ENCODE assay signal across 14 cellular contexts in genomic region chr1:111199329-111199728, GRCh38. TPM values are rescaled to one million over a fixed set of nuclear protein-coding genes. Genes with fewer than 3 reads are reported as not detected.
A peak's percentile ranks its signal among the peaks of the same experiment; 100 is the strongest.
DNase-seq lines count a peak whose midpoint lies in the region; ATAC-seq, FAIRE-seq and TF ChIP-seq lines count a peak whose summit lies in the region.
"Had no signal": no experiment of that assay in that cellular context is flagged by ENCODE, and none has a peak within 500 bp of the region (broad histone marks: within the 10 kb centered on the region; RNA-seq: fewer than 3 reads in every experiment).

No MANE protein-coding gene starts in this region.

- intact Hi-C loops in HepG2 (cut with micrococcal nuclease; ENCODE audit: unreplicated experiment): no loop called here
- intact Hi-C loops in activated T-helper 1 cell treated with anti-CD3 and anti-CD28 coated beads, Interleukin-12 subunit alpha, Interleukin-12 subunit beta, Interleukin-2, Interleukin-4 antibody, amounts not matched to agents 30 ng/mL and 10 ng/mL and 1 ng/mL, durations not matched to agents 14 hours and 24 hours and 36 hours (cut with micrococcal nuclease): loop anchor here (1.0 to 2.0 kb wide), 4 partner anchors 11 to 200 kb away; no protein-coding TSS in a partner anchor

- no peaks in the 10 kb centered on the region for H3K27me3 Mint-ChIP-seq in activated T-helper 1 cell treated with anti-CD3 and anti-CD28 coated beads, Interleukin-12 subunit alpha, Interleukin-12 subunit beta, Interleukin-2, Interleukin-4 antibody, amounts not matched to agents 30 ng/mL and 10 ng/mL and 1 ng/mL, durations not matched to agents 14 hours and 24 hours and 36 hours (ENCODE audit: insufficient read depth)

- no TSS peak for BruUV-seq in HepG2 (replicated peaks; lab: Mats Ljungman, UMichigan)

- 82% methylated on average over 3 of the region's 3 CpGs for WGBS in liver
- WGBS in HepG2 (ENCODE audit: low lambda C conversion rate): 72% methylated on average over 3 of the region's 3 CpGs
- WGBS in urinary bladder: 80% methylated on average over 3 of the region's 3 CpGs

- no peaks in the 10 kb centered on the region for H4K20me1 ChIP-seq in HepG2 (ENCODE audit: insufficient read depth, low read length)

- H3K27ac ChIP-seq in liver (ENCODE audit: low read depth in 1 of 2, low read length in 2 of 2) (peak overlapping the region; percentile 55 to 80), HepG2 (ENCODE audit: extremely low read length, insufficient read depth, low read length) (no peak overlapping the region), mucosa of rectum (ENCODE audit: low read depth in 2 of 2, low read length in 2 of 2) (peak overlapping the region; percentile 71 to 97), urinary bladder (ENCODE audit: low read depth) (peak overlapping the region; percentile 65)

- in situ Hi-C loops in HepG2 (cut with HindIII; ENCODE audit: extremely low pct_ligation_motif_present, low pct_unique_long_range_greater_than_20kb): no loop called here

- peaks cover 56% of the 10 kb centered on the region for H3K36me3 Mint-ChIP-seq in activated T-helper 1 cell treated with anti-CD3 and anti-CD28 coated beads, Interleukin-12 subunit alpha, Interleukin-12 subunit beta, Interleukin-2, Interleukin-4 antibody, amounts not matched to agents 30 ng/mL and 10 ng/mL and 1 ng/mL, durations not matched to agents 14 hours and 24 hours and 36 hours (ENCODE audit: low read depth)

- no peak for ATAC-seq in HepG2

- peak overlapping the region in 1 of 2 donors; percentile 41 for H3K9ac ChIP-seq in liver (ENCODE audit: low read depth in 1 of 2, low read length in 2 of 2)
- H3K9ac ChIP-seq in HepG2 (ENCODE audit: insufficient read depth, low read depth, low read length): no peak overlapping the region
- H3K9ac ChIP-seq in mucosa of rectum (ENCODE audit: low read depth in 1 of 2, low read length in 2 of 2): peak overlapping the region in 1 of 2 donors; percentile 74

- TF ChIP-seq POLR2A in HepG2 (IDR thresholded peaks at IDR 0.05; ENCODE audit: insufficient read depth in 1 of 2, low read depth in 2 of 2, low read length in 2 of 2): no peak

- H3K27me3 ChIP-seq in liver (ENCODE audit: control insufficient read depth in 4 of 4, insufficient read depth in 4 of 4, low read length in 3 of 4): no peaks in the 10 kb centered on the region
- no peaks in the 10 kb centered on the region for H3K27me3 ChIP-seq in HepG2 (ENCODE audit: control insufficient read depth in 1 of 2, insufficient read depth in 2 of 2, low read length in 2 of 2)
- H3K27me3 ChIP-seq in mucosa of rectum (ENCODE audit: control insufficient read depth in 2 of 2, insufficient read depth in 2 of 2, low read length in 2 of 2): no peaks in the 10 kb centered on the region

- no peak for FAIRE-seq in HepG2 (lab: Jason Lieb, UNC)
- FAIRE-seq: bronchial epithelial cell had no signal

- H3K4me3 ChIP-seq in liver (ENCODE audit: low read depth in 1 of 3, low read length in 3 of 3): peak overlapping the region in 2 of 3 donors; percentile 7 to 19
- no peak overlapping the region for H3K4me3 ChIP-seq in HepG2 (replicated peaks in 1 of 3; ENCODE audit: insufficient read depth in 1 of 3, low read depth in 2 of 3, low read length in 3 of 3)
- H3K4me3 ChIP-seq in mucosa of rectum (ENCODE audit: low read length in 2 of 2): peak overlapping the region in 1 of 2 donors; percentile 65
- H3K4me3 ChIP-seq in urinary bladder (ENCODE audit: low read depth, low read length): peak overlapping the region; percentile 31

- peak overlapping the region; percentile 99 for H3K27ac Mint-ChIP-seq in activated T-helper 1 cell treated with anti-CD3 and anti-CD28 coated beads, Interleukin-12 subunit alpha, Interleukin-12 subunit beta, Interleukin-2, Interleukin-4 antibody, amounts not matched to agents 30 ng/mL and 10 ng/mL and 1 ng/mL, durations not matched to agents 14 hours and 24 hours and 36 hours
- H3K27ac Mint-ChIP-seq: nephron progenitor cell had no signal

- peaks cover 0 to 17% (median 1%) of the 10 kb centered on the region in 4 donors for H3K36me3 ChIP-seq in liver (ENCODE audit: control insufficient read depth in 4 of 4, insufficient read depth in 3 of 4, low read depth in 1 of 4, low read length in 3 of 4)
- H3K36me3 ChIP-seq in HepG2 (replicated peaks in 1 of 2; ENCODE audit: control insufficient read depth in 1 of 2, insufficient read depth in 2 of 2, low read length in 2 of 2): no peaks in the 10 kb centered on the region
- H3K36me3 ChIP-seq in mucosa of rectum (ENCODE audit: control insufficient read depth in 2 of 2, insufficient read depth in 2 of 2, low read length in 2 of 2): peaks cover 36 to 51% of the 10 kb centered on the region in 2 donors
- H3K36me3 ChIP-seq in urinary bladder (ENCODE audit: insufficient read depth): no peaks in the 10 kb centered on the region

- peak overlapping the region; percentile 100 for H3K4me3 Mint-ChIP-seq in activated T-helper 1 cell treated with anti-CD3 and anti-CD28 coated beads, Interleukin-12 subunit alpha, Interleukin-12 subunit beta, Interleukin-2, Interleukin-4 antibody, amounts not matched to agents 30 ng/mL and 10 ng/mL and 1 ng/mL, durations not matched to agents 14 hours and 24 hours and 36 hours
- H3K4me3 Mint-ChIP-seq: nephron progenitor cell had no signal

- no peak for DNase-seq in HepG2 (ENCODE audit: low spot score)
- no peak for DNase-seq in activated T-helper 1 cell treated with anti-CD3 and anti-CD28 coated beads, Interleukin-12 subunit alpha, Interleukin-12 subunit beta, Interleukin-2, Interleukin-4 antibody, amounts not matched to agents 30 ng/mL and 10 ng/mL and 1 ng/mL, durations not matched to agents 14 hours and 24 hours and 36 hours (ENCODE audit: low spot score)
- no peak for DNase-seq in T1000 (lab: John Stamatoyannopoulos, UW)
- no peak for DNase-seq in AG08395 (ENCODE audit: low spot score)
- DNase-seq in GM03348 (ENCODE audit: low spot score): no peak
- DNase-seq: NCI-H526; nephron progenitor cell; SHP77; stimulated activated CD4-positive, alpha-beta T cell treated with anti-CD3 and anti-CD28 coated beads, Interleukin-1b, Interleukin-23, amount 100 ng/mL, for 48 hours; stimulated activated naive CD4-positive, alpha-beta T cell treated with Interleukin-2 at 50 U/mL for 16 hours had no signal

- no peak overlapping the region for H3K4me2 ChIP-seq in HepG2 (ENCODE audit: low read depth, low read length)

- no peaks in the 10 kb centered on the region for H3K79me2 ChIP-seq in HepG2 (ENCODE audit: insufficient read depth, low read length)

- H3K4me1 Mint-ChIP-seq in activated T-helper 1 cell treated with anti-CD3 and anti-CD28 coated beads, Interleukin-12 subunit alpha, Interleukin-12 subunit beta, Interleukin-2, Interleukin-4 antibody, amounts not matched to agents 30 ng/mL and 10 ng/mL and 1 ng/mL, durations not matched to agents 14 hours and 24 hours and 36 hours (ENCODE audit: low read depth): peaks cover 71% of the 10 kb centered on the region

- TF ChIP-seq RAD21 in liver (IDR thresholded peaks at IDR 0.05) (no peak), HepG2 (CRISPR knock-in tag; IDR thresholded peaks at IDR 0.05) (no peak)

- TF ChIP-seq CTCF in liver (IDR thresholded peaks at IDR 0.05; ENCODE audit: low read depth, low read length, missing input control) (no peak), HepG2 (CRISPR knock-in tag; IDR thresholded peaks at IDR 0.05) (no peak)

- CTCF ChIA-PET in HepG2 (lab: Yijun Ruan, JAX; ENCODE audit: low intra/inter-chr PET ratio, low total read pairs): no interaction called here

- no peak for TF ChIP-seq EP300 in HepG2 (IDR thresholded peaks at IDR 0.05; ENCODE audit: low read depth in 2 of 2, low read length in 2 of 2)
- TF ChIP-seq EP300 in HepG2 (CRISPR knock-in tag; IDR thresholded peaks at IDR 0.05; ENCODE audit: borderline replicate concordance): no peak

- peaks cover 12 to 80% (median 66%) of the 10 kb centered on the region in 4 donors for H3K4me1 ChIP-seq in liver (ENCODE audit: control insufficient read depth in 4 of 4, insufficient read depth in 4 of 4, low read length in 3 of 4)
- peaks cover 92% of the 10 kb centered on the region for H3K4me1 ChIP-seq in HepG2 (ENCODE audit: insufficient read depth, low read length)
- H3K4me1 ChIP-seq in mucosa of rectum (ENCODE audit: control insufficient read depth in 2 of 2, insufficient read depth in 2 of 2, low read length in 2 of 2): peaks cover 44 to 49% of the 10 kb centered on the region in 2 donors
- no peaks in the 10 kb centered on the region for H3K4me1 ChIP-seq in urinary bladder (ENCODE audit: insufficient read depth)

- H3K9me3 Mint-ChIP-seq in activated T-helper 1 cell treated with anti-CD3 and anti-CD28 coated beads, Interleukin-12 subunit alpha, Interleukin-12 subunit beta, Interleukin-2, Interleukin-4 antibody, amounts not matched to agents 30 ng/mL and 10 ng/mL and 1 ng/mL, durations not matched to agents 14 hours and 24 hours and 36 hours: no peaks in the 10 kb centered on the region
- H3K9me3 Mint-ChIP-seq: nephron progenitor cell had no signal

- POLR2A ChIA-PET in HepG2 (lab: Yijun Ruan, JAX): no interaction called here

- H2AFZ ChIP-seq in HepG2 (ENCODE audit: low read length): no peak overlapping the region

- H3K9me3 ChIP-seq in liver (ENCODE audit: control insufficient read depth in 4 of 4, low read length in 3 of 4): no peaks in the 10 kb centered on the region
- no peaks in the 10 kb centered on the region for H3K9me3 ChIP-seq in HepG2 (ENCODE audit: low read length)
- H3K9me3 ChIP-seq in mucosa of rectum (ENCODE audit: control insufficient read depth in 2 of 2, low read length in 2 of 2): no peaks in the 10 kb centered on the region

RNA-seq across cellular contexts. Expression of gene DENND2D, which starts 1.1 kb away (rescaled TPM):
- total RNA-seq in liver (10 to 100 TPM; 14.9 to 20.7 TPM), HepG2 (2016; rRNA removed; fragmentation: Illumina TruSeq; extraction: Trizol) (0.04 TPM in 1 of 2 replicates, not detected in the other), urinary bladder (23.9 TPM)
- polyA plus RNA-seq in liver (10 to 100 TPM in 1 of 2 donors, 1 to 10 TPM in 1; 8.8 to 10.7 TPM), HepG2 (2011; rRNA removed) (not detected in 2 replicates), urinary bladder (14.4 TPM)
- not detected in 2 replicates for total RNA-seq in HepG2 (2016; cell fraction: cytosol; rRNA removed; fragmentation: Illumina TruSeq; extraction: Trizol; ENCODE audit: low read depth)
- not detected in 2 replicates for total RNA-seq in HepG2 (2016; cell fraction: insoluble cytoplasmic fraction; rRNA removed; fragmentation: Illumina TruSeq; extraction: Trizol)
- total RNA-seq in HepG2 (2016; cell fraction: membrane; rRNA removed; fragmentation: Illumina TruSeq; extraction: Trizol): not detected in 2 replicates
- not detected in 2 replicates for total RNA-seq in HepG2 (2016; cell fraction: nucleus; rRNA removed; fragmentation: Illumina TruSeq; extraction: Trizol)
- 0.01 TPM in 1 of 2 replicates, not detected in the other for polyA plus RNA-seq in HepG2 (2011; cell fraction: cytosol; rRNA removed)
- 0.36 TPM in 1 of 2 replicates, not detected in the other for polyA plus RNA-seq in HepG2 (2011; cell fraction: nucleus; rRNA removed)
- 0.07 TPM in 1 of 2 replicates, not detected in the other for polyA plus RNA-seq in HepG2 (2012)
- not detected in 2 replicates for polyA plus RNA-seq in HepG2 (2016; cell fraction: cytosol; fragmentation: Illumina TruSeq; extraction: Trizol; ENCODE audit: low read depth)
- not detected in 2 replicates for polyA plus RNA-seq in HepG2 (2016; cell fraction: insoluble cytoplasmic fraction; fragmentation: Illumina TruSeq; extraction: Trizol; ENCODE audit: low read depth)
- polyA plus RNA-seq in HepG2 (2016; cell fraction: membrane; fragmentation: Illumina TruSeq; extraction: Trizol; ENCODE audit: low read depth): not detected in 2 replicates
- polyA plus RNA-seq in HepG2 (2016; cell fraction: nucleus; fragmentation: Illumina TruSeq; extraction: Trizol; ENCODE audit: insufficient read depth, low read depth): not detected in 2 replicates
- 12.7 TPM in 1 of 2 replicates, not detected in the other for polyA minus RNA-seq in HepG2 (2011; rRNA and poly(A)+ RNA removed; ENCODE audit: low replicate concordance)
- polyA minus RNA-seq in HepG2 (2011; cell fraction: cytosol; rRNA and poly(A)+ RNA removed): not detected in 2 replicates
- 0.50 TPM in 1 of 2 replicates, not detected in the other for polyA minus RNA-seq in HepG2 (2011; cell fraction: nucleus; rRNA and poly(A)+ RNA removed)
- 205 and 206 TPM in 2 replicates for total RNA-seq in activated T-helper 1 cell treated with anti-CD3 and anti-CD28 coated beads, Interleukin-12 subunit alpha, Interleukin-12 subunit beta, Interleukin-2, Interleukin-4 antibody, amounts not matched to agents 30 ng/mL and 10 ng/mL and 1 ng/mL, durations not matched to agents 14 hours and 24 hours and 36 hours

RNA-seq across cellular contexts. Expression of gene CHI3L2, which starts 28.2 kb away (rescaled TPM):
- total RNA-seq in liver (under 1 TPM; 0.23 to 0.25 TPM), HepG2 (2016; rRNA removed; fragmentation: Illumina TruSeq; extraction: Trizol) (1.7 and 1.9 TPM in 2 replicates), urinary bladder (0.26 TPM)
- polyA plus RNA-seq in liver (under 1 TPM; 0.07 to 0.32 TPM), HepG2 (2011; rRNA removed) (0.46 and 0.65 TPM in 2 replicates), urinary bladder (4.9 TPM)
- 1.5 and 2.1 TPM in 2 replicates for total RNA-seq in HepG2 (2016; cell fraction: cytosol; rRNA removed; fragmentation: Illumina TruSeq; extraction: Trizol; ENCODE audit: low read depth)
- 1.5 and 1.6 TPM in 2 replicates for total RNA-seq in HepG2 (2016; cell fraction: insoluble cytoplasmic fraction; rRNA removed; fragmentation: Illumina TruSeq; extraction: Trizol)
- 1.7 and 2.0 TPM in 2 replicates for total RNA-seq in HepG2 (2016; cell fraction: membrane; rRNA removed; fragmentation: Illumina TruSeq; extraction: Trizol)
- 0.90 and 1.4 TPM in 2 replicates for total RNA-seq in HepG2 (2016; cell fraction: nucleus; rRNA removed; fragmentation: Illumina TruSeq; extraction: Trizol)
- 0.44 and 0.51 TPM in 2 replicates for polyA plus RNA-seq in HepG2 (2011; cell fraction: cytosol; rRNA removed)
- polyA plus RNA-seq in HepG2 (2011; cell fraction: nucleus; rRNA removed): 0.13 and 0.55 TPM in 2 replicates
- 0.35 and 0.46 TPM in 2 replicates for polyA plus RNA-seq in HepG2 (2012)
- 0.80 and 1.0 TPM in 2 replicates for polyA plus RNA-seq in HepG2 (2016; cell fraction: cytosol; fragmentation: Illumina TruSeq; extraction: Trizol; ENCODE audit: low read depth)
- 1.2 and 1.8 TPM in 2 replicates for polyA plus RNA-seq in HepG2 (2016; cell fraction: insoluble cytoplasmic fraction; fragmentation: Illumina TruSeq; extraction: Trizol; ENCODE audit: low read depth)
- polyA plus RNA-seq in HepG2 (2016; cell fraction: membrane; fragmentation: Illumina TruSeq; extraction: Trizol; ENCODE audit: low read depth): 1.1 and 1.5 TPM in 2 replicates
- 2.6 and 3.9 TPM in 2 replicates for polyA plus RNA-seq in HepG2 (2016; cell fraction: nucleus; fragmentation: Illumina TruSeq; extraction: Trizol; ENCODE audit: insufficient read depth, low read depth)
- not detected in 2 replicates for polyA minus RNA-seq in HepG2 (2011; rRNA and poly(A)+ RNA removed; ENCODE audit: low replicate concordance)
- not detected in 2 replicates for polyA minus RNA-seq in HepG2 (2011; cell fraction: cytosol; rRNA and poly(A)+ RNA removed)
- 1.2 and 1.3 TPM in 2 replicates for polyA minus RNA-seq in HepG2 (2011; cell fraction: nucleus; rRNA and poly(A)+ RNA removed)
- total RNA-seq in activated T-helper 1 cell treated with anti-CD3 and anti-CD28 coated beads, Interleukin-12 subunit alpha, Interleukin-12 subunit beta, Interleukin-2, Interleukin-4 antibody, amounts not matched to agents 30 ng/mL and 10 ng/mL and 1 ng/mL, durations not matched to agents 14 hours and 24 hours and 36 hours: 2.8 and 4.0 TPM in 2 replicates
- total RNA-seq: bronchial epithelial cell had no signal

RNA-seq across cellular contexts. Expression of gene CEPT1, which starts 59.3 kb away (rescaled TPM):
- total RNA-seq in liver (10 to 100 TPM; 36.8 to 37.3 TPM), HepG2 (2016; rRNA removed; fragmentation: Illumina TruSeq; extraction: Trizol) (33.6 and 48.2 TPM in 2 replicates), urinary bladder (87.7 TPM)
- polyA plus RNA-seq in liver (10 to 100 TPM; 10.0 to 18.5 TPM), HepG2 (2011; rRNA removed) (33.3 and 35.7 TPM in 2 replicates), urinary bladder (20.4 TPM)
- 21.9 and 25.2 TPM in 2 replicates for total RNA-seq in HepG2 (2016; cell fraction: cytosol; rRNA removed; fragmentation: Illumina TruSeq; extraction: Trizol; ENCODE audit: low read depth)
- 28.5 and 48.4 TPM in 2 replicates for total RNA-seq in HepG2 (2016; cell fraction: insoluble cytoplasmic fraction; rRNA removed; fragmentation: Illumina TruSeq; extraction: Trizol)
- 17.5 and 19.8 TPM in 2 replicates for total RNA-seq in HepG2 (2016; cell fraction: membrane; rRNA removed; fragmentation: Illumina TruSeq; extraction: Trizol)
- 58.5 and 62.9 TPM in 2 replicates for total RNA-seq in HepG2 (2016; cell fraction: nucleus; rRNA removed; fragmentation: Illumina TruSeq; extraction: Trizol)
- polyA plus RNA-seq in HepG2 (2011; cell fraction: cytosol; rRNA removed): 11.9 and 21.3 TPM in 2 replicates
- polyA plus RNA-seq in HepG2 (2011; cell fraction: nucleus; rRNA removed): 18.0 and 20.5 TPM in 2 replicates
- 28.5 and 31.0 TPM in 2 replicates for polyA plus RNA-seq in HepG2 (2012)
- polyA plus RNA-seq in HepG2 (2016; cell fraction: cytosol; fragmentation: Illumina TruSeq; extraction: Trizol; ENCODE audit: low read depth): 2.4 TPM in 2 replicates
- 17.4 and 19.9 TPM in 2 replicates for polyA plus RNA-seq in HepG2 (2016; cell fraction: insoluble cytoplasmic fraction; fragmentation: Illumina TruSeq; extraction: Trizol; ENCODE audit: low read depth)
- polyA plus RNA-seq in HepG2 (2016; cell fraction: membrane; fragmentation: Illumina TruSeq; extraction: Trizol; ENCODE audit: low read depth): 3.9 and 5.8 TPM in 2 replicates
- polyA plus RNA-seq in HepG2 (2016; cell fraction: nucleus; fragmentation: Illumina TruSeq; extraction: Trizol; ENCODE audit: insufficient read depth, low read depth): 55.8 and 59.0 TPM in 2 replicates
- 31.1 and 55.3 TPM in 2 replicates for polyA minus RNA-seq in HepG2 (2011; rRNA and poly(A)+ RNA removed; ENCODE audit: low replicate concordance)
- polyA minus RNA-seq in HepG2 (2011; cell fraction: cytosol; rRNA and poly(A)+ RNA removed): 22.9 and 25.3 TPM in 2 replicates
- 65.7 and 74.1 TPM in 2 replicates for polyA minus RNA-seq in HepG2 (2011; cell fraction: nucleus; rRNA and poly(A)+ RNA removed)
- total RNA-seq in activated T-helper 1 cell treated with anti-CD3 and anti-CD28 coated beads, Interleukin-12 subunit alpha, Interleukin-12 subunit beta, Interleukin-2, Interleukin-4 antibody, amounts not matched to agents 30 ng/mL and 10 ng/mL and 1 ng/mL, durations not matched to agents 14 hours and 24 hours and 36 hours: 32.5 and 37.3 TPM in 2 replicates

RNA-seq across cellular contexts. Expression of gene DRAM2, which starts 59.4 kb away (rescaled TPM):
- 10 to 100 TPM; 20.4 to 33.9 TPM for total RNA-seq in liver
- 10 to 100 TPM; 15.7 to 19.1 TPM for polyA plus RNA-seq in liver
- total RNA-seq in HepG2 (2016; rRNA removed; fragmentation: Illumina TruSeq; extraction: Trizol): 22.9 and 33.2 TPM in 2 replicates
- total RNA-seq in HepG2 (2016; cell fraction: cytosol; rRNA removed; fragmentation: Illumina TruSeq; extraction: Trizol; ENCODE audit: low read depth): 10.8 and 11.1 TPM in 2 replicates
- 26.1 and 31.2 TPM in 2 replicates for total RNA-seq in HepG2 (2016; cell fraction: insoluble cytoplasmic fraction; rRNA removed; fragmentation: Illumina TruSeq; extraction: Trizol)
- 24.9 and 25.1 TPM in 2 replicates for total RNA-seq in HepG2 (2016; cell fraction: membrane; rRNA removed; fragmentation: Illumina TruSeq; extraction: Trizol)
- total RNA-seq in HepG2 (2016; cell fraction: nucleus; rRNA removed; fragmentation: Illumina TruSeq; extraction: Trizol): 33.7 and 39.3 TPM in 2 replicates
- polyA plus RNA-seq in HepG2 (2011; rRNA removed): 115 and 123 TPM in 2 replicates
- polyA plus RNA-seq in HepG2 (2011; cell fraction: cytosol; rRNA removed): 44.2 and 92.1 TPM in 2 replicates
- polyA plus RNA-seq in HepG2 (2011; cell fraction: nucleus; rRNA removed): 37.4 and 49.8 TPM in 2 replicates
- polyA plus RNA-seq in HepG2 (2012): 72.7 and 76.6 TPM in 2 replicates
- polyA plus RNA-seq in HepG2 (2016; cell fraction: cytosol; fragmentation: Illumina TruSeq; extraction: Trizol; ENCODE audit: low read depth): 15.3 and 16.5 TPM in 2 replicates
- polyA plus RNA-seq in HepG2 (2016; cell fraction: insoluble cytoplasmic fraction; fragmentation: Illumina TruSeq; extraction: Trizol; ENCODE audit: low read depth): 24.1 and 24.4 TPM in 2 replicates
- polyA plus RNA-seq in HepG2 (2016; cell fraction: membrane; fragmentation: Illumina TruSeq; extraction: Trizol; ENCODE audit: low read depth): 23.4 and 24.7 TPM in 2 replicates
- 39.0 and 46.7 TPM in 2 replicates for polyA plus RNA-seq in HepG2 (2016; cell fraction: nucleus; fragmentation: Illumina TruSeq; extraction: Trizol; ENCODE audit: insufficient read depth, low read depth)
- 43.0 and 52.4 TPM in 2 replicates for polyA minus RNA-seq in HepG2 (2011; rRNA and poly(A)+ RNA removed; ENCODE audit: low replicate concordance)
- 32.2 and 46.0 TPM in 2 replicates for polyA minus RNA-seq in HepG2 (2011; cell fraction: cytosol; rRNA and poly(A)+ RNA removed)
- 45.6 and 53.0 TPM in 2 replicates for polyA minus RNA-seq in HepG2 (2011; cell fraction: nucleus; rRNA and poly(A)+ RNA removed)
- 24.0 and 26.6 TPM in 2 replicates for total RNA-seq in activated T-helper 1 cell treated with anti-CD3 and anti-CD28 coated beads, Interleukin-12 subunit alpha, Interleukin-12 subunit beta, Interleukin-2, Interleukin-4 antibody, amounts not matched to agents 30 ng/mL and 10 ng/mL and 1 ng/mL, durations not matched to agents 14 hours and 24 hours and 36 hours
- total RNA-seq in urinary bladder: 59.1 TPM
- 47.1 TPM for polyA plus RNA-seq in urinary bladder

Comparison
In these comparisons a context has a peak if more than half of its experiments do, and no peak if none do; other contexts are left out.
1. H3K4me3 ChIP-seq: peak in liver (2 of 3) and urinary bladder (single experiment); none in HepG2 (0 of 3).
2. RNA of gene DENND2D, which starts 1.1 kb away (total RNA-seq): 205 to 206 TPM in activated T-helper 1 cell treated with anti-CD3 and anti-CD28 coated beads, Interleukin-12 subunit alpha, Interleukin-12 subunit beta, Interleukin-2, Interleukin-4 antibody, amounts not matched to agents 30 ng/mL and 10 ng/mL and 1 ng/mL, durations not matched to agents 14 hours and 24 hours and 36 hours, 23.9 TPM in urinary bladder (single experiment) and 14.9 to 20.7 TPM in liver; 0.04 TPM in HepG2; every median in the first group is over 10 times any median in the second.